Comparison of ENCODE assay signal across 1 cellular context in the genomic region with DNA sequence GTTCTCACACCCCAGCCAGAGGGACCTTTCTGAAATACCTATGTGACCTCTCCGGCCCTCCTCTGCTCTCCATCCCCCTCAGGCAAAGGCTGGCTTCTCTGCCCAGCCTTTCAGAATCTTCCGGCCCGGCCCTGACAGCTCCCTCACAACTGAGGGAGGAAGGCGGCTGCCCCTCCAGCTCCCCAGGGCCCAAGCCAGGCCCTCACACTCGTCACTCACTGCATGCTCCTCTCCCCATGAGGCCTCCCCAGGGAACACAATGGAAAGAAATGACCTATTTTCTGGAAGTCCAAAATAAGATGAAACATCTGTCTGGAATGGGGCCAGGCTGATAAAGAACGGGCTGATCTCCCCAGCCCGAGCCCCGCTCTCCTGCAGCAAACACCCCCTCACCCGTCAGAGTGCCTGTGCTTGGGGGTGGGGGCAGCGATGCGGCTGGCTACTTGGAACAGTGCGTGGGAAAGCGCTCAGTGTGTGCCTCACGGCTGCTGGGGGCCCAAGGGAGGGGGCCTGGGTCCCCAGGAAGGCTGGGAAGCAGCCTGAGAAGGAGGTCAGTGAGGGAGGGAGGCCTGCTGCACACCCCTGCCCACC.
A peak's percentile ranks its signal among the peaks of the same experiment; 100 is the strongest.
TF ChIP-seq lines count a peak whose summit lies in the region.

No MANE protein-coding gene starts in this region.

TF ChIP-seq in GM12878, 131 proteins besides CTCF, POLR2A, EP300 and RAD21:
- TF ChIP-seq SUZ12 (IDR thresholded peaks at IDR 0.05; ENCODE audit: unreplicated experiment) = no peak
- TF ChIP-seq MEF2B (IDR thresholded peaks at IDR 0.05; ENCODE audit: partially characterized antibody, poor library complexity, severe bottlenecking) = peak; percentile 54
